In genomic region chr14:69580009-69580577, GRCh38 we compare ENCODE assay signal across 8 cellular contexts. TPM values are rescaled to one million over a fixed set of nuclear protein-coding genes. Genes with fewer than 3 reads are reported as not detected.
DNase-seq lines count a peak whose midpoint lies in the region; ATAC-seq and TF ChIP-seq lines count a peak whose summit lies in the region.

No MANE protein-coding gene starts in this region.

- H3K36me3 Mint-ChIP-seq in neural crest cell (ENCODE audit: low read depth), result no peaks in the 10 kb centered on the region
- no peaks in the 10 kb centered on the region for H3K36me3 Mint-ChIP-seq in T-helper 2 cell treated with Interferon-gamma antibody and Interleukin-4, amounts not matched to agents 5 μg/mL and 100 μg/mL, for 36 hours (ENCODE audit: low read depth)

- no peaks in the 10 kb centered on the region for H3K9me3 ChIP-seq in OCI-LY7 (ENCODE audit: low read length)

- no peak for ATAC-seq in GM21786 (IDR thresholded peaks at IDR 0.05; ENCODE audit: unreplicated experiment)

- H3K4me2 ChIP-seq in OCI-LY7 (ENCODE audit: low read length), result no peak overlapping the region

- POLR2A ChIA-PET in OCI-LY7 (lab: Charles Lee), result interaction anchor here (1.4 kb wide), 1 partner anchor 19 kb away, joined by 4 read pairs; no protein-coding TSS in a partner anchor

- H3K9me3 Mint-ChIP-seq in neural crest cell, result no peaks in the 10 kb centered on the region
- H3K9me3 Mint-ChIP-seq in T-helper 2 cell treated with Interferon-gamma antibody and Interleukin-4, amounts not matched to agents 5 μg/mL and 100 μg/mL, for 36 hours, result no peaks in the 10 kb centered on the region

- no peaks in the 10 kb centered on the region for H4K20me1 ChIP-seq in OCI-LY7 (ENCODE audit: insufficient read depth, low read length)

- no TSS peak for BruUV-seq in OCI-LY7 (replicated peaks; lab: Mats Ljungman, UMichigan)

- no peak overlapping the region for H3K4me3 Mint-ChIP-seq in neural crest cell
- no peak overlapping the region for H3K4me3 Mint-ChIP-seq in T-helper 2 cell treated with Interferon-gamma antibody and Interleukin-4, amounts not matched to agents 5 μg/mL and 100 μg/mL, for 36 hours

- intact Hi-C loops in OCI-LY7 (cut with micrococcal nuclease; ENCODE audit: unreplicated experiment), result loop anchor here (10.0 kb wide), 2 partner anchors 235 to 435 kb away; no protein-coding TSS in a partner anchor

- TF ChIP-seq CTCF in OCI-LY7 (conservative IDR thresholded peaks at IDR 0.05; ENCODE audit: low read length), result peak; percentile 76
- TF ChIP-seq CTCF in neural crest cell (conservative IDR thresholded peaks at IDR 0.05), result peak; percentile 61

- no peaks in the 10 kb centered on the region for H3K4me1 Mint-ChIP-seq in neural crest cell
- H3K4me1 Mint-ChIP-seq in T-helper 2 cell treated with Interferon-gamma antibody and Interleukin-4, amounts not matched to agents 5 μg/mL and 100 μg/mL, for 36 hours (ENCODE audit: low read depth), result peaks cover 3% of the 10 kb centered on the region

- no peak overlapping the region for H3K4me3 ChIP-seq in OCI-LY7 (ENCODE audit: low read depth, low read length, poor library complexity, severe bottlenecking)

- H3K27ac Mint-ChIP-seq in neural crest cell (ENCODE audit: unreplicated experiment), result no peak overlapping the region
- H3K27ac Mint-ChIP-seq in T-helper 2 cell treated with Interferon-gamma antibody and Interleukin-4, amounts not matched to agents 5 μg/mL and 100 μg/mL, for 36 hours, result no peak overlapping the region

- no peak overlapping the region for H3K27ac ChIP-seq in OCI-LY7 (ENCODE audit: low read depth, low read length, poor library complexity, severe bottlenecking)

- no peaks in the 10 kb centered on the region for H3K9me2 ChIP-seq in OCI-LY7 (ENCODE audit: insufficient read depth, low read length)

- H3K27me3 Mint-ChIP-seq in neural crest cell (ENCODE audit: low read depth), result peaks cover 11% of the 10 kb centered on the region
- H3K27me3 Mint-ChIP-seq in T-helper 2 cell treated with Interferon-gamma antibody and Interleukin-4, amounts not matched to agents 5 μg/mL and 100 μg/mL, for 36 hours (ENCODE audit: low read depth), result peaks cover 40% of the 10 kb centered on the region

- no peak for TF ChIP-seq POLR2A in erythroblast (IDR thresholded peaks at IDR 0.05; ENCODE audit: low read length)

- peaks cover 7% of the 10 kb centered on the region for H3K4me1 ChIP-seq in OCI-LY7 (ENCODE audit: insufficient read depth, low read length, poor library complexity, severe bottlenecking)

- peak; percentile 49 for DNase-seq in COR-L47 (lab: John Stamatoyannopoulos, UW)
- peak; percentile 56 for DNase-seq in HPDE6-E6E7 (ENCODE audit: extremely low spot score)
- peak; percentile 57 for DNase-seq in OCI-LY7 (ENCODE audit: low spot score)
- DNase-seq in erythroblast (lab: John Stamatoyannopoulos, UW), result peak; percentile 92 to 95
- peak; percentile 39 for DNase-seq in neural crest cell (ENCODE audit: low read depth, low spot score)
- DNase-seq in cortex of kidney (lab: John Stamatoyannopoulos, UW), result no peak
- no peak for DNase-seq in T-helper 2 cell treated with Interferon-gamma antibody and Interleukin-4, amounts not matched to agents 5 μg/mL and 100 μg/mL, for 36 hours (ENCODE audit: low spot score)

- no peak overlapping the region for H2AFZ ChIP-seq in OCI-LY7 (ENCODE audit: low read length)

- no peaks in the 10 kb centered on the region for H3K79me2 ChIP-seq in OCI-LY7 (ENCODE audit: insufficient read depth, low read depth, low read length)

- no peaks in the 10 kb centered on the region for H3K36me3 ChIP-seq in OCI-LY7 (ENCODE audit: insufficient read depth, low read length)

- CTCF ChIA-PET in OCI-LY7 (lab: Charles Lee; ENCODE audit: unreplicated experiment), result interaction anchor here (0.7 kb wide), 1 partner anchor 133 kb away, joined by 3 read pairs; no protein-coding TSS in a partner anchor

RNA-seq across cellular contexts. Expression of gene CCDC177, which starts 5.4 kb away (rescaled TPM):
- not detected in 2 replicates for total RNA-seq in OCI-LY7 (2014; rRNA removed; shearing (Covaris generic))
- total RNA-seq in OCI-LY7 (2022) (not detected in 2 replicates), neural crest cell (7.5 and 7.7 TPM in 2 replicates)

RNA-seq across cellular contexts. Expression of gene SUSD6, which starts 31.3 kb away (rescaled TPM):
- total RNA-seq in OCI-LY7 (2014; rRNA removed; shearing (Covaris generic)), result 19.3 and 23.1 TPM in 2 replicates
- total RNA-seq in OCI-LY7 (2022) (40.9 and 43.6 TPM in 2 replicates), neural crest cell (12.9 and 13.7 TPM in 2 replicates)

Comparison
In these comparisons a context has a peak if more than half of its experiments do, and no peak if none do; other contexts are left out.
1. DNase-seq: peak in COR-L47 (single experiment), HPDE6-E6E7 (single experiment), OCI-LY7 (single experiment), erythroblast (2 of 2) and neural crest cell (single experiment); none in cortex of kidney (single experiment) and T-helper 2 cell treated with Interferon-gamma antibody and Interleukin-4, amounts not matched to agents 5 μg/mL and 100 μg/mL, for 36 hours (single experiment).